Comparison of ENCODE assay signal across 14 cellular contexts in genomic region chr22:45887202-45888131, GRCh38.
DNase-seq lines count a peak whose midpoint lies in the region; ATAC-seq, FAIRE-seq and TF ChIP-seq lines count a peak whose summit lies in the region.
"Had no signal": no experiment of that assay in that cellular context is flagged by ENCODE, and none has a peak within 500 bp of the region (broad histone marks: within the 10 kb centered on the region; RNA-seq: fewer than 3 reads in every experiment).

No MANE protein-coding gene starts in this region.

- TF ChIP-seq CTCF in K562 (IDR thresholded peaks at IDR 0.05 in 2 of 3, conservative IDR thresholded peaks at IDR 0.05 in 1 of 3; ENCODE audit: insufficient read depth in 2 of 3, low read depth in 1 of 3, low read length in 3 of 3) (no peak), left lung (IDR thresholded peaks at IDR 0.05) (no peak)

- H3K27ac ChIP-seq in K562 (ENCODE audit: extremely low read depth, low read depth, low read length) (no peak overlapping the region), left lung (no peak overlapping the region)

- no peaks in the 10 kb centered on the region for H3K4me1 Mint-ChIP-seq in activated CD4-positive, alpha-beta T cell treated with anti-CD3 and anti-CD28 coated beads for 36 hours
- H3K4me1 Mint-ChIP-seq in stimulated activated naive CD8-positive, alpha-beta T cell treated with anti-CD3 and anti-CD28 coated beads, Interleukin-15, amount 100 ng/mL, for 72 hours = no peaks in the 10 kb centered on the region
- H3K4me1 Mint-ChIP-seq: CD8-positive, alpha-beta memory T cell had no signal

- H3K4me1 ChIP-seq in K562 (replicated peaks in 1 of 2; ENCODE audit: control insufficient read depth in 2 of 2, insufficient read depth in 2 of 2, low read length in 2 of 2) (peaks cover 0 to 23% of the 10 kb centered on the region in 2 experiments; a peak in 2 of 5 replicates), left lung (no peaks in the 10 kb centered on the region)

- 8% methylated on average over 16 of the region's 22 CpGs for WGBS in K562 (ENCODE audit: insufficient coverage, low coverage, missing lambda C conversion rate)

- TF ChIP-seq RAD21 in K562 (CRISPR knock-in tag; conservative IDR thresholded peaks at IDR 0.05 in 1 of 2, IDR thresholded peaks at IDR 0.05 in 1 of 2) = no peak

- CTCF ChIA-PET in activated CD4-positive, alpha-beta T cell treated with anti-CD3 and anti-CD28 coated beads for 36 hours (lab: Charles Lee) = no interaction called here
- CTCF ChIA-PET in K562 (lab: Yijun Ruan, JAX; ENCODE audit: low intra/inter-chr PET ratio) = no interaction called here

- H3K9me1 ChIP-seq in K562 (ENCODE audit: control insufficient read depth, insufficient read depth, low read length) = no peaks in the 10 kb centered on the region

- FAIRE-seq in K562 (lab: Jason Lieb, UNC) = no peak

- intact Hi-C loops in activated CD4-positive, alpha-beta T cell treated with anti-CD3 and anti-CD28 coated beads for 36 hours (cut with DNase I, micrococcal nuclease) = no loop called here
- intact Hi-C loops in K562 (cut with micrococcal nuclease) = no loop called here
- intact Hi-C loops in left lung (cut with DNase I) = no loop called here

- no peak for TF ChIP-seq POLR2A in K562 (conservative IDR thresholded peaks at IDR 0.05)

- no peak overlapping the region for H3K4me3 ChIP-seq in K562
- no peak overlapping the region for H3K4me3 ChIP-seq in left lung
- H3K4me3 ChIP-seq in H7 (ENCODE audit: insufficient read depth, low read depth, low read length) = no peak overlapping the region

- H2AFZ ChIP-seq in K562 (ENCODE audit: low read depth, low read length) = no peak overlapping the region

- no peak for TF ChIP-seq EP300 in K562 (IDR thresholded peaks at IDR 0.05; ENCODE audit: low read length)

- H3K27me3 ChIP-seq in K562 (ENCODE audit: control insufficient read depth in 2 of 2, insufficient read depth in 2 of 2, low read length in 2 of 2) (peaks cover 2 to 50% of the 10 kb centered on the region in 2 experiments), left lung (peaks cover 0 to 94% of the 10 kb centered on the region in 2 donors), H7 (ENCODE audit: control insufficient read depth, insufficient read depth, low read length) (no peaks in the 10 kb centered on the region)

- no peak overlapping the region for H3K4me3 Mint-ChIP-seq in activated CD4-positive, alpha-beta T cell treated with anti-CD3 and anti-CD28 coated beads for 36 hours
- no peak overlapping the region for H3K4me3 Mint-ChIP-seq in stimulated activated naive CD8-positive, alpha-beta T cell treated with anti-CD3 and anti-CD28 coated beads, Interleukin-15, amount 100 ng/mL, for 72 hours
- H3K4me3 Mint-ChIP-seq: activated CD8-positive, alpha-beta T cell treated with anti-CD3 and anti-CD28 coated beads for 36 hours; CD8-positive, alpha-beta memory T cell; stimulated activated naive CD8-positive, alpha-beta T cell treated with anti-CD3 and anti-CD28 coated beads, Interleukin-15, Interleukin-2, amounts not matched to agents 100 ng/mL and 50 ng/mL, for 24 hours had no signal

- no peaks in the 10 kb centered on the region for H3K36me3 Mint-ChIP-seq in activated CD4-positive, alpha-beta T cell treated with anti-CD3 and anti-CD28 coated beads for 36 hours (ENCODE audit: low read depth)
- H3K36me3 Mint-ChIP-seq: CD8-positive, alpha-beta memory T cell had no signal

- no peak overlapping the region for H3K9ac ChIP-seq in K562 (ENCODE audit: insufficient read depth in 1 of 2, low read depth in 2 of 2, low read length in 2 of 2)

- POLR2A ChIA-PET in activated CD4-positive, alpha-beta T cell treated with anti-CD3 and anti-CD28 coated beads for 36 hours (lab: Charles Lee) = interaction anchor here (0.6 kb wide), 1 partner anchor 9 kb away, joined by 3 read pairs; no protein-coding TSS in a partner anchor
- POLR2A ChIA-PET in K562 (lab: Yijun Ruan, JAX) = no interaction called here

- DNase-seq in activated CD4-positive, alpha-beta T cell treated with anti-CD3 and anti-CD28 coated beads for 36 hours = peak; percentile 3
- DNase-seq in activated CD4-positive, alpha-beta T cell treated with anti-CD3 and anti-CD28 coated beads for 4 hours = no peak
- DNase-seq in K562 (ENCODE audit: extremely low read depth in 1 of 4, low spot score in 3 of 4) = no peak
- DNase-seq in left lung = peak; percentile 63 to 82
- peak; percentile 93 for DNase-seq in ureter (ENCODE audit: low spot score)
- DNase-seq in stimulated activated naive CD8-positive, alpha-beta T cell treated with anti-CD3 and anti-CD28 coated beads, Interleukin-15, amount 100 ng/mL, for 72 hours = no peak
- DNase-seq in H7 = no peak
- DNase-seq: activated CD8-positive, alpha-beta T cell treated with anti-CD3 and anti-CD28 coated beads for 36 hours; foreskin melanocyte; NCI-H146; NCI-H510A treated with DMSO at 0.1 percent for 48 hours had no signal

- no TSS peak for BruUV-seq in K562 (replicated peaks; lab: Mats Ljungman, UMichigan)

- H3K79me2 ChIP-seq in K562 (ENCODE audit: control insufficient read depth, insufficient read depth, low read length) = no peaks in the 10 kb centered on the region

- H3K36me3 ChIP-seq in K562 (ENCODE audit: control insufficient read depth, insufficient read depth, low read length) (no peaks in the 10 kb centered on the region), left lung (no peaks in the 10 kb centered on the region), H7 (replicated peaks; ENCODE audit: control insufficient read depth, insufficient read depth, low read length) (no peaks in the 10 kb centered on the region)

- H3K9me3 ChIP-seq in K562 (replicated peaks; ENCODE audit: control insufficient read depth, insufficient read depth, low read depth, low read length) (no peaks in the 10 kb centered on the region), left lung (no peaks in the 10 kb centered on the region)

- peaks cover 19% of the 10 kb centered on the region for H3K27me3 Mint-ChIP-seq in activated CD4-positive, alpha-beta T cell treated with anti-CD3 and anti-CD28 coated beads for 36 hours
- peaks cover 76% of the 10 kb centered on the region for H3K27me3 Mint-ChIP-seq in stimulated activated naive CD8-positive, alpha-beta T cell treated with anti-CD3 and anti-CD28 coated beads, Interleukin-15, amount 100 ng/mL, for 72 hours

- H4K20me1 ChIP-seq in K562 (replicated peaks; ENCODE audit: control insufficient read depth, insufficient read depth, low read length) = peaks cover 6% of the 10 kb centered on the region

- H3K9me3 Mint-ChIP-seq in activated CD4-positive, alpha-beta T cell treated with anti-CD3 and anti-CD28 coated beads for 36 hours (ENCODE audit: low read depth) = no peaks in the 10 kb centered on the region
- H3K9me3 Mint-ChIP-seq in stimulated activated naive CD8-positive, alpha-beta T cell treated with anti-CD3 and anti-CD28 coated beads, Interleukin-15, amount 100 ng/mL, for 72 hours = no peaks in the 10 kb centered on the region
- H3K9me3 Mint-ChIP-seq: activated CD8-positive, alpha-beta T cell treated with anti-CD3 and anti-CD28 coated beads for 36 hours; stimulated activated naive CD8-positive, alpha-beta T cell treated with anti-CD3 and anti-CD28 coated beads, Interleukin-15, Interleukin-2, amounts not matched to agents 100 ng/mL and 50 ng/mL, for 24 hours had no signal

- H3K27ac Mint-ChIP-seq in activated CD4-positive, alpha-beta T cell treated with anti-CD3 and anti-CD28 coated beads for 36 hours = no peak overlapping the region
- no peak overlapping the region for H3K27ac Mint-ChIP-seq in stimulated activated naive CD8-positive, alpha-beta T cell treated with anti-CD3 and anti-CD28 coated beads, Interleukin-15, amount 100 ng/mL, for 72 hours
- H3K27ac Mint-ChIP-seq: activated CD8-positive, alpha-beta T cell treated with anti-CD3 and anti-CD28 coated beads for 36 hours; CD8-positive, alpha-beta memory T cell; stimulated activated naive CD8-positive, alpha-beta T cell treated with anti-CD3 and anti-CD28 coated beads, Interleukin-15, Interleukin-2, amounts not matched to agents 100 ng/mL and 50 ng/mL, for 24 hours had no signal

- in situ Hi-C loops in K562 (cut with MboI) = no loop called here

- ATAC-seq in activated CD4-positive, alpha-beta T cell treated with anti-CD3 and anti-CD28 coated beads for 36 hours = no peak
- ATAC-seq in K562 (no peak), left lung (peak; percentile 78), GM18517 (IDR thresholded peaks at IDR 0.05; ENCODE audit: unreplicated experiment) (no peak)
- ATAC-seq in stimulated activated naive CD8-positive, alpha-beta T cell treated with anti-CD3 and anti-CD28 coated beads, Interleukin-15, amount 100 ng/mL, for 72 hours = no peak
- ATAC-seq: activated CD8-positive, alpha-beta T cell treated with anti-CD3 and anti-CD28 coated beads for 36 hours had no signal

- no peak overlapping the region for H3K4me2 ChIP-seq in K562 (ENCODE audit: insufficient read depth, low read length)

TF ChIP-seq in K562, 482 proteins besides CTCF, POLR2A, EP300 and RAD21:
- peak; percentile 50; the same call in 1 of the 2 replicates for TF ChIP-seq MYNN (IDR thresholded peaks at IDR 0.05)
- no peak for TF ChIP-seq MYNN (CRISPR knock-in tag; IDR thresholded peaks at IDR 0.05)
- peak; percentile 97 for TF ChIP-seq ZBTB43 (CRISPR knock-in tag; IDR thresholded peaks at IDR 0.05)
- TF ChIP-seq ZNF778 (CRISPR knock-in tag; IDR thresholded peaks at IDR 0.05) = no peak

Comparison
In these comparisons a context has a peak if more than half of its experiments do, and no peak if none do; other contexts are left out.
1. DNase-seq: peak in activated CD4-positive, alpha-beta T cell treated with anti-CD3 and anti-CD28 coated beads for 36 hours (single experiment), left lung (2 of 2) and ureter (single experiment); none in activated CD4-positive, alpha-beta T cell treated with anti-CD3 and anti-CD28 coated beads for 4 hours (0 of 2), K562 (0 of 4), stimulated activated naive CD8-positive, alpha-beta T cell treated with anti-CD3 and anti-CD28 coated beads, Interleukin-15, amount 100 ng/mL, for 72 hours (0 of 2) and H7 (single experiment).